ENCODE assay signal across 22 cellular contexts in genomic region chr14:94753067-94753466, GRCh38. TPM values are rescaled to one million over a fixed set of nuclear protein-coding genes. Genes with fewer than 3 reads are reported as not detected.
"Had no signal": no experiment of that assay in that cellular context is flagged by ENCODE, and none has a peak within 500 bp of the region (broad histone marks: within the 10 kb centered on the region; RNA-seq: fewer than 3 reads in every experiment).

No MANE protein-coding gene starts in this region.

- ATAC-seq: activated T-cell treated with anti-CD3 and anti-CD28 coated beads, Interleukin-2, amount 50 U/mL, for 72 hours; body of pancreas; left colon; lower lobe of right lung; natural killer cell; stimulated activated naive CD8-positive, alpha-beta T cell treated with anti-CD3 and anti-CD28 coated beads, Interleukin-15, Interleukin-2, amounts not matched to agents 100 U/mL and 50 U/mL, for 24 hours; T-helper 17 cell had no signal

- H3K9me3 Mint-ChIP-seq: activated CD4-positive, alpha-beta memory T cell treated with anti-CD3 and anti-CD28 coated beads for 36 hours; activated naive CD4-positive, alpha-beta T cell treated with anti-CD3 and anti-CD28 coated beads for 36 hours; activated T-cell treated with anti-CD3 and anti-CD28 coated beads, Interleukin-2, amount 50 U/mL, for 72 hours; mesothelial cell of epicardium; natural killer cell had no signal

- H3K4me1 ChIP-seq: body of pancreas, lower lobe of right lung, parathyroid adenoma, tibial artery had no signal

- H3K27me3 ChIP-seq: body of pancreas had no signal

- H3K4me3 ChIP-seq: body of pancreas, lower lobe of right lung, SK-N-MC, tibial artery had no signal

- H3K27ac Mint-ChIP-seq: activated CD4-positive, alpha-beta memory T cell treated with anti-CD3 and anti-CD28 coated beads for 36 hours; activated naive CD4-positive, alpha-beta T cell treated with anti-CD3 and anti-CD28 coated beads for 36 hours; activated T-cell treated with anti-CD3 and anti-CD28 coated beads, Interleukin-2, amount 50 U/mL, for 72 hours; mesothelial cell of epicardium; natural killer cell; T-helper 17 cell had no signal

- H3K9me3 ChIP-seq: body of pancreas, lower lobe of right lung, tibial artery had no signal

- H2AFZ ChIP-seq: parathyroid adenoma had no signal

- H3K4me1 Mint-ChIP-seq: natural killer cell, T-helper 17 cell had no signal

- H3K9ac ChIP-seq: parathyroid adenoma had no signal

- DNase-seq: activated CD4-positive, alpha-beta memory T cell treated with anti-CD3 and anti-CD28 coated beads for 36 hours; activated CD4-positive, alpha-beta T cell treated with anti-CD3 and anti-CD28 coated beads for 4 hours; activated CD4-positive, CD25-positive, alpha-beta regulatory T cell; activated effector memory CD4-positive, alpha-beta T cell treated with Interleukin-2 at 50 U/mL for 16 hours; activated naive CD4-positive, alpha-beta T cell treated with anti-CD3 and anti-CD28 coated beads for 36 hours; activated T-cell treated with anti-CD3 and anti-CD28 coated beads, Interleukin-2, amount 50 U/mL, for 72 hours; body of pancreas; caudate nucleus; effector memory CD4-positive, alpha-beta T cell; left colon; lower lobe of right lung; natural killer cell; stimulated activated CD4-positive, alpha-beta T cell treated with anti-CD3 and anti-CD28 coated beads, Interleukin-4, amount 100 ng/mL, for 24 hours; stimulated activated naive CD8-positive, alpha-beta T cell treated with anti-CD3 and anti-CD28 coated beads, Interleukin-15, Interleukin-2, amounts not matched to agents 100 U/mL and 50 U/mL, for 24 hours; SW 1271; T-helper 17 cell had no signal

- H3K36me3 Mint-ChIP-seq: activated CD4-positive, alpha-beta memory T cell treated with anti-CD3 and anti-CD28 coated beads for 36 hours; mesothelial cell of epicardium; natural killer cell had no signal

- H3K27ac ChIP-seq: body of pancreas, lower lobe of right lung, parathyroid adenoma, SK-N-MC, tibial artery had no signal

- H3K4me3 Mint-ChIP-seq: activated CD4-positive, alpha-beta memory T cell treated with anti-CD3 and anti-CD28 coated beads for 36 hours; activated naive CD4-positive, alpha-beta T cell treated with anti-CD3 and anti-CD28 coated beads for 36 hours; activated T-cell treated with anti-CD3 and anti-CD28 coated beads, Interleukin-2, amount 50 U/mL, for 72 hours; mesothelial cell of epicardium; natural killer cell; T-helper 17 cell had no signal

- H3K36me3 ChIP-seq: lower lobe of right lung, tibial artery had no signal

RNA-seq across cellular contexts. Expression of gene GSC, which starts 16.8 kb away (rescaled TPM):
- total RNA-seq: activated CD4-positive, alpha-beta memory T cell treated with anti-CD3 and anti-CD28 coated beads for 36 hours; activated naive CD4-positive, alpha-beta T cell treated with anti-CD3 and anti-CD28 coated beads for 36 hours; dermis microvascular lymphatic vessel endothelial cell; frontal cortex; left colon had no signal
